Comparison of ENCODE assay signal across 23 cellular contexts in genomic region chr1:61953790-61954150, GRCh38.
DNase-seq lines count a peak whose midpoint lies in the region; FAIRE-seq and TF ChIP-seq lines count a peak whose summit lies in the region.
"Had no signal": no experiment of that assay in that cellular context is flagged by ENCODE, and none has a peak within 500 bp of the region (broad histone marks: within the 10 kb centered on the region; RNA-seq: fewer than 3 reads in every experiment).

No MANE protein-coding gene starts in this region.

- H3K27ac ChIP-seq in H9 (ENCODE audit: insufficient read length, low read depth, low read length) (no peak overlapping the region), iPS-18a (ENCODE audit: low read length) (peak overlapping the region; percentile 48), trophoblast cell (ENCODE audit: low read depth, low read length) (no peak overlapping the region)
- H3K27ac ChIP-seq: BLaER1 treated with 17β-estradiol and CSF1 and Interleukin-3, amounts not matched to agents 10 nM and 100 nM; HL-60; Peyer's patch; SJSA1 had no signal

- H4K5ac ChIP-seq in H9 (ENCODE audit: insufficient read length, low read depth, low read length), result no peak overlapping the region

- H3K27me3 ChIP-seq in H9 (ENCODE audit: insufficient read depth, low read length), result no peaks in the 10 kb centered on the region
- no peaks in the 10 kb centered on the region for H3K27me3 ChIP-seq in iPS-18a (ENCODE audit: control insufficient read depth, insufficient read depth, low read length)
- no peaks in the 10 kb centered on the region for H3K27me3 ChIP-seq in trophoblast cell (ENCODE audit: insufficient read depth, low read length)
- H3K27me3 ChIP-seq: BLaER1 treated with 17β-estradiol and CSF1 and Interleukin-3, amounts not matched to agents 10 nM and 100 nM; Peyer's patch; SJSA1 had no signal

- no peak overlapping the region for H3K56ac ChIP-seq in H9 (ENCODE audit: insufficient read length, low read depth, low read length)

- no peaks in the 10 kb centered on the region for H3K36me3 ChIP-seq in iPS-18a (ENCODE audit: control insufficient read depth, low read depth, low read length)
- H3K36me3 ChIP-seq in trophoblast cell (ENCODE audit: control insufficient read depth in 1 of 2, insufficient read depth in 2 of 2, low read length in 2 of 2), result no peaks in the 10 kb centered on the region
- H3K36me3 ChIP-seq: BLaER1 treated with 17β-estradiol and CSF1 and Interleukin-3, amounts not matched to agents 10 nM and 100 nM; HAP-1; Peyer's patch; SJSA1 had no signal

- WGBS in H9 (ENCODE audit: extremely low coverage, insufficient read length, low lambda C conversion rate), result no CpG with 5 or more reads among the region's 3 CpGs
- no CpG with 5 or more reads among the region's 3 CpGs for WGBS in trophoblast cell (ENCODE audit: extremely low coverage, insufficient coverage, insufficient read length)

- H3T11ph ChIP-seq in H9 (ENCODE audit: low read length), result no peak overlapping the region

- no peak overlapping the region for H4K8ac ChIP-seq in H9 (replicated peaks; ENCODE audit: insufficient read length, low read depth, low read length)
- H4K8ac ChIP-seq in trophoblast cell (ENCODE audit: low read depth, low read length), result no peak overlapping the region

- H3K4me3 Mint-ChIP-seq in H9, result peak overlapping the region in 1 of 2 experiments; percentile 69; a peak in 2 of 5 replicates
- H3K4me3 Mint-ChIP-seq: CD8-positive, alpha-beta T cell had no signal

- H3K14ac ChIP-seq in H9 (ENCODE audit: insufficient read depth, low read length) (no peak overlapping the region), trophoblast cell (ENCODE audit: low read length) (no peak overlapping the region)

- no peak overlapping the region for H2BK5ac ChIP-seq in H9 (ENCODE audit: insufficient read length, low read length)
- peak overlapping the region; percentile 56 for H2BK5ac ChIP-seq in trophoblast cell (ENCODE audit: low read depth, low read length, poor library complexity)

- H3K9me3 ChIP-seq in H9 (ENCODE audit: control insufficient read depth, low read depth, low read length) (no peaks in the 10 kb centered on the region), iPS-18a (ENCODE audit: control insufficient read depth, low read depth, low read length) (no peaks in the 10 kb centered on the region), trophoblast cell (ENCODE audit: insufficient read depth, low read depth, low read length) (no peaks in the 10 kb centered on the region)
- H3K9me3 ChIP-seq: BLaER1 treated with 17β-estradiol and CSF1 and Interleukin-3, amounts not matched to agents 10 nM and 100 nM; HAP-1; Peyer's patch; SJSA1 had no signal

- H3K79me1 ChIP-seq in H9 (ENCODE audit: insufficient read depth, low read depth, low read length, poor library complexity, severe bottlenecking) (no peaks in the 10 kb centered on the region), trophoblast cell (ENCODE audit: low read length) (peaks cover 5% of the 10 kb centered on the region)

- H2AFZ ChIP-seq in H9 (ENCODE audit: low read length), result no peak overlapping the region
- H2AFZ ChIP-seq in trophoblast cell (ENCODE audit: insufficient read depth, low read length, poor library complexity), result no peak overlapping the region

- H3K9ac ChIP-seq in H9 (ENCODE audit: extremely low read depth, insufficient read length, low read length) (no peak overlapping the region), iPS-18a (ENCODE audit: low read length) (no peak overlapping the region), trophoblast cell (ENCODE audit: low read length) (no peak overlapping the region)
- H3K9ac ChIP-seq: BLaER1 treated with 17β-estradiol and CSF1 and Interleukin-3, amounts not matched to agents 10 nM and 100 nM had no signal

- H3K79me2 ChIP-seq in H9 (ENCODE audit: insufficient read depth, low read length) (no peaks in the 10 kb centered on the region), trophoblast cell (ENCODE audit: control insufficient read depth, insufficient read depth, low read length, poor library complexity) (no peaks in the 10 kb centered on the region)

- no peak overlapping the region for H4K12ac ChIP-seq in trophoblast cell (ENCODE audit: low read depth, low read length)

- H3K23ac ChIP-seq in H9 (ENCODE audit: insufficient read length, low read depth, low read length), result no peak overlapping the region
- no peak overlapping the region for H3K23ac ChIP-seq in trophoblast cell (ENCODE audit: low read length)

- H3K4me2 ChIP-seq in H9 (ENCODE audit: insufficient read depth, insufficient read length, low read length) (no peak overlapping the region), trophoblast cell (ENCODE audit: low read length) (no peak overlapping the region)
- H3K4me2 ChIP-seq: BLaER1 treated with 17β-estradiol and CSF1 and Interleukin-3, amounts not matched to agents 10 nM and 100 nM had no signal

- H3K36me3 Mint-ChIP-seq in H9 (ENCODE audit: insufficient read depth in 1 of 3, low read depth in 3 of 3), result no peaks in the 10 kb centered on the region

- H3K4ac ChIP-seq in H9 (ENCODE audit: low read depth, low read length) (no peak overlapping the region), trophoblast cell (ENCODE audit: low read depth, low read length) (no peak overlapping the region)

- no peak for DNase-seq in D721Med (ENCODE audit: insufficient read length, low spot score)
- DNase-seq in H9, result no peak
- DNase-seq in trophoblast cell, result no peak
- no peak for DNase-seq in GM20000 (ENCODE audit: low spot score)
- no peak for DNase-seq in OCI-M2 (lab: John Stamatoyannopoulos, UW; ENCODE audit: unreplicated experiment)
- DNase-seq in NCI-H2107 (lab: John Stamatoyannopoulos, UW), result no peak
- DNase-seq: CD8-positive, alpha-beta T cell; GF-D8; KBM-7; NCI-H1105; NCI-H2029 treated with DMSO at 0.1 percent for 48 hours; NCI-H2171; NCI-H345; NCI-H524; NCI-H774; NK-92 treated with Interleukin-12 subunit alpha and Interleukin-12 subunit beta, amount 100 ng/mL, for 24 hours; Peyer's patch had no signal

- no peak overlapping the region for H2BK20ac ChIP-seq in H9 (ENCODE audit: low read depth, low read length, poor library complexity, severe bottlenecking)

- H3K23me2 ChIP-seq in H9 (ENCODE audit: insufficient read length, low read depth, low read length, poor library complexity, severe bottlenecking), result no peaks in the 10 kb centered on the region

- no peaks in the 10 kb centered on the region for H3K9me3 Mint-ChIP-seq in H9
- H3K9me3 Mint-ChIP-seq: CD8-positive, alpha-beta T cell had no signal

- TF ChIP-seq CTCF in D721Med (IDR thresholded peaks at IDR 0.05; ENCODE audit: insufficient read depth, missing control alignments) (no peak), H9 (conservative IDR thresholded peaks at IDR 0.05) (no peak), GM20000 (IDR thresholded peaks at IDR 0.05; ENCODE audit: extremely low read depth, missing control alignments) (no peak)

- no peaks in the 10 kb centered on the region for H3K27me3 Mint-ChIP-seq in H9 (ENCODE audit: low read depth)

- H2BK15ac ChIP-seq in H9 (ENCODE audit: low read depth, low read length), result no peak overlapping the region

- no peak overlapping the region for H2BK12ac ChIP-seq in H9 (ENCODE audit: insufficient read length, low read depth, low read length)
- no peak overlapping the region for H2BK12ac ChIP-seq in trophoblast cell (ENCODE audit: low read length)

- H3K27ac Mint-ChIP-seq in H9, result peak overlapping the region in 2 of 3 experiments; percentile 56 to 68; a peak in 4 of 7 replicates
- H3K27ac Mint-ChIP-seq: CD8-positive, alpha-beta T cell had no signal

- H4K91ac ChIP-seq in H9 (ENCODE audit: insufficient read length, low read depth, low read length) (no peak overlapping the region), trophoblast cell (ENCODE audit: low read depth, low read length) (no peak overlapping the region)

- H4K20me1 ChIP-seq in H9 (ENCODE audit: control insufficient read depth, insufficient read depth, insufficient read length), result no peaks in the 10 kb centered on the region
- H4K20me1 ChIP-seq: BLaER1 treated with 17β-estradiol and CSF1 and Interleukin-3, amounts not matched to agents 10 nM and 100 nM had no signal

- no peak overlapping the region for H2AK5ac ChIP-seq in H9 (ENCODE audit: insufficient read length, low read length)
- no peak overlapping the region for H2AK5ac ChIP-seq in trophoblast cell (ENCODE audit: low read length)

- H3K4me1 Mint-ChIP-seq in H9, result peaks cover 50 to 51% of the 10 kb centered on the region in 2 experiments

- H3K4me3 ChIP-seq in iPS-18a (ENCODE audit: low read length) (no peak overlapping the region), trophoblast cell (ENCODE audit: low read depth, low read length) (no peak overlapping the region)
- H3K4me3 ChIP-seq: BLaER1 treated with 17β-estradiol and CSF1 and Interleukin-3, amounts not matched to agents 10 nM and 100 nM; HAP-1; Peyer's patch; SJSA1 had no signal

- no peak overlapping the region for H3K18ac ChIP-seq in H9 (ENCODE audit: insufficient read length, low read depth, low read length)
- no peak overlapping the region for H3K18ac ChIP-seq in trophoblast cell (ENCODE audit: low read length)

- FAIRE-seq in D721Med (lab: Jason Lieb, UNC), result peak; percentile 35
- FAIRE-seq: GM19239 had no signal

- H3K4me1 ChIP-seq in H9 (ENCODE audit: insufficient read depth, low read length), result peaks cover 6% of the 10 kb centered on the region; the same call in 1 of the 2 replicates
- H3K4me1 ChIP-seq in iPS-18a (ENCODE audit: control insufficient read depth, low read depth, low read length), result peaks cover 62% of the 10 kb centered on the region
- peaks cover 0 to 5% of the 10 kb centered on the region in 2 experiments for H3K4me1 ChIP-seq in trophoblast cell (ENCODE audit: control insufficient read depth in 1 of 2, insufficient read depth in 2 of 2, low read length in 2 of 2)
- H3K4me1 ChIP-seq: BLaER1 treated with 17β-estradiol and CSF1 and Interleukin-3, amounts not matched to agents 10 nM and 100 nM; Peyer's patch had no signal

- H2BK120ac ChIP-seq in H9 (ENCODE audit: low read depth, low read length, poor library complexity, severe bottlenecking) (peak overlapping the region; percentile 81), trophoblast cell (ENCODE audit: insufficient read depth, low read length, poor library complexity) (no peak overlapping the region)
